In the genomic region with DNA sequence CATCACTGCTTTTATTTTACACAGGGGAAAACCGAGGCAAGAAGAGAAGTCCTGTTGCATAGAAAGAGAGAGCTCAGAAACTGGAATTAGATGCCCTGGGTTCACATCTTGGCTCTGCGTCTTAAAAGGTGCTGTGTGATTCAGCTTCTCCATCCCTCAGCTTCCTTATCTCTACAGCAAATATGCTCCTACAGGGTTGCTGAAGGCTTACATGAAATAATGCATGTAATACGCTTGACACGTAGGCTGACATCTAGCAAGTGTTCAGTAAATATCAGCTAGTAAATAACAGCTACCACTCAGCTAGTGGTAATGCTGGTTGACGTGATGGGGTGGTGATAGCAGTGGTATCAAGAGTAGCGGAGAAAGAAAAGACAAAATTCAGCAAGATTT, we compare ENCODE assay signal across 21 cellular contexts.
A peak's percentile ranks its signal among the peaks of the same experiment; 100 is the strongest.
DNase-seq lines count a peak whose midpoint lies in the region; ATAC-seq, FAIRE-seq and TF ChIP-seq lines count a peak whose summit lies in the region.
"Had no signal": no experiment of that assay in that cellular context is flagged by ENCODE, and none has a peak within 500 bp of the region (broad histone marks: within the 10 kb centered on the region; RNA-seq: fewer than 3 reads in every experiment).

No MANE protein-coding gene starts in this region.

- POLR2A ChIA-PET in A549 (lab: Yijun Ruan, JAX), result interaction anchor here (1.2 kb wide), 1 partner anchor 77 kb away, joined by 3 read pairs; a partner anchor contains a TSS

- H3K27me3 ChIP-seq in SJSA1 (replicated peaks) (no peaks in the 10 kb centered on the region), neural cell (ENCODE audit: insufficient read depth, low read depth, low read length) (no peaks in the 10 kb centered on the region)
- H3K27me3 ChIP-seq: BLaER1, MG63, Peyer's patch had no signal

- TF ChIP-seq EP300 in A549 (IDR thresholded peaks at IDR 0.05), result no peak
- no peak for TF ChIP-seq EP300 in neural cell (conservative IDR thresholded peaks at IDR 0.05; ENCODE audit: poor library complexity, severe bottlenecking)

- H3K4me3 ChIP-seq in A549, result no peak overlapping the region
- no peak overlapping the region for H3K4me3 ChIP-seq in SJSA1
- H3K4me3 ChIP-seq in neural cell (ENCODE audit: low read length), result no peak overlapping the region
- H3K4me3 ChIP-seq: BLaER1, GM23248, MG63, Peyer's patch, SK-N-MC had no signal

- peak in 1 of 2 experiments; percentile 16 for DNase-seq in A549 (ENCODE audit: low read depth in 1 of 2, low spot score in 1 of 2)
- no peak for DNase-seq in SJSA1 (ENCODE audit: low read depth in 1 of 2, low spot score in 2 of 2)
- DNase-seq in dermis blood vessel endothelial cell, result peak; percentile 25
- no peak for DNase-seq in stimulated activated naive CD8-positive, alpha-beta T cell treated with anti-CD3 and anti-CD28 coated beads, Interleukin-15, Interleukin-2, amounts not matched to agents 100 U/mL and 50 U/mL, for 24 hours
- no peak for DNase-seq in SKM-1 treated with dmso at 0.1 percent for 144 hours (lab: John Stamatoyannopoulos, UW; ENCODE audit: unreplicated experiment)
- no peak for DNase-seq in activated T-cell treated with anti-CD3 and anti-CD28 coated beads, Interleukin-2, amount 50 U/mL, for 4 hours
- DNase-seq: DMS153, GM23248, H9, KG1, NCI-H2029, NCI-H526 treated with DMSO at 0.1 percent for 48 hours, Peyer's patch, SHP77 treated with DMSO at 0.1 percent for 48 hours had no signal

- ATAC-seq in A549, result peak; percentile 4 to 37; a peak in 3 of 6 replicates
- ATAC-seq in stimulated activated naive CD8-positive, alpha-beta T cell treated with anti-CD3 and anti-CD28 coated beads, Interleukin-15, Interleukin-2, amounts not matched to agents 100 U/mL and 50 U/mL, for 24 hours, result no peak
- ATAC-seq in activated T-cell treated with anti-CD3 and anti-CD28 coated beads, Interleukin-2, amount 50 U/mL, for 4 hours, result no peak

- no peaks in the 10 kb centered on the region for H3K9me2 ChIP-seq in neural cell (ENCODE audit: insufficient read depth, low read length)

- H3K4me3 Mint-ChIP-seq in activated T-cell treated with anti-CD3 and anti-CD28 coated beads, Interleukin-2, amount 50 U/mL, for 4 hours, result no peak overlapping the region
- H3K4me3 Mint-ChIP-seq: CD4-positive, CD25-positive, alpha-beta regulatory T cell; H9 had no signal

- WGBS in A549 (ENCODE audit: missing lambda C conversion rate), result 40% methylated on average over 6 of the region's 6 CpGs

- no peak for TF ChIP-seq CTCF in A549 (IDR thresholded peaks at IDR 0.05)
- no peak for TF ChIP-seq CTCF in neural cell (IDR thresholded peaks at IDR 0.05; ENCODE audit: poor library complexity, severe bottlenecking)

- H3K27me3 Mint-ChIP-seq in activated T-cell treated with anti-CD3 and anti-CD28 coated beads, Interleukin-2, amount 50 U/mL, for 4 hours (ENCODE audit: low read depth), result no peaks in the 10 kb centered on the region

- no peaks in the 10 kb centered on the region for H4K20me1 ChIP-seq in neural cell (ENCODE audit: insufficient read depth)
- H4K20me1 ChIP-seq: BLaER1 had no signal

- TF ChIP-seq RAD21 in A549 (conservative IDR thresholded peaks at IDR 0.05 in 1 of 2, IDR thresholded peaks at IDR 0.05 in 1 of 2), result no peak
- TF ChIP-seq RAD21 in neural cell (conservative IDR thresholded peaks at IDR 0.05), result no peak

- H3K4me1 ChIP-seq in A549, result peaks cover 56% of the 10 kb centered on the region
- peaks cover 52% of the 10 kb centered on the region for H3K4me1 ChIP-seq in SJSA1 (replicated peaks)
- H3K4me1 ChIP-seq: BLaER1 had no signal

- no peaks in the 10 kb centered on the region for H3K36me3 Mint-ChIP-seq in activated T-cell treated with anti-CD3 and anti-CD28 coated beads, Interleukin-2, amount 50 U/mL, for 4 hours (ENCODE audit: insufficient read depth)
- H3K36me3 Mint-ChIP-seq: CD4-positive, CD25-positive, alpha-beta regulatory T cell had no signal

- peaks cover 5% of the 10 kb centered on the region for H3K4me1 Mint-ChIP-seq in activated T-cell treated with anti-CD3 and anti-CD28 coated beads, Interleukin-2, amount 50 U/mL, for 4 hours (ENCODE audit: low read depth)

- no peaks in the 10 kb centered on the region for H3K79me2 ChIP-seq in neural cell (replicated peaks; ENCODE audit: insufficient read depth, low read length)

- no peaks in the 10 kb centered on the region for H3K9me3 ChIP-seq in A549
- H3K9me3 ChIP-seq in SJSA1 (replicated peaks), result no peaks in the 10 kb centered on the region
- no peaks in the 10 kb centered on the region for H3K9me3 ChIP-seq in neural cell (ENCODE audit: low read length)
- H3K9me3 ChIP-seq: BLaER1, MG63, Peyer's patch had no signal

- peak overlapping the region; percentile 72 for H3K4me2 ChIP-seq in A549
- H3K4me2 ChIP-seq in neural cell (ENCODE audit: low read length), result no peak overlapping the region
- H3K4me2 ChIP-seq: BLaER1 had no signal

- no peaks in the 10 kb centered on the region for H3F3A ChIP-seq in neural cell (ENCODE audit: insufficient read depth, low read length, poor library complexity, severe bottlenecking)

- TF ChIP-seq POLR2A in A549 (IDR thresholded peaks at IDR 0.05; ENCODE audit: low read length), result no peak

- H3K36me3 ChIP-seq in SJSA1 (no peaks in the 10 kb centered on the region), neural cell (ENCODE audit: insufficient read depth, low read length) (no peaks in the 10 kb centered on the region)
- H3K36me3 ChIP-seq: BLaER1, MG63, Peyer's patch had no signal

- H3K27ac ChIP-seq in A549 (peak overlapping the region; percentile 4 to 60; a peak in 3 of 6 replicates), SJSA1 (peak overlapping the region; percentile 43; the same call in 1 of the 2 replicates), neural cell (ENCODE audit: low read length) (no peak overlapping the region)
- H3K27ac ChIP-seq: 22Rv1, BLaER1, GM23248, Peyer's patch, SK-N-MC had no signal

- H3K9me3 Mint-ChIP-seq in activated T-cell treated with anti-CD3 and anti-CD28 coated beads, Interleukin-2, amount 50 U/mL, for 4 hours, result no peaks in the 10 kb centered on the region
- H3K9me3 Mint-ChIP-seq: CD4-positive, CD25-positive, alpha-beta regulatory T cell; H9 had no signal

- no peak overlapping the region for H3K9ac ChIP-seq in neural cell (ENCODE audit: low read length)
- H3K9ac ChIP-seq: BLaER1, GM23248 had no signal

- FAIRE-seq in A549 (lab: Jason Lieb, UNC), result no peak
- FAIRE-seq: HTR-8/SVneo had no signal

- CTCF ChIA-PET in A549 (lab: Yijun Ruan, JAX), result interaction anchor here (1.0 kb wide), 2 partner anchors 9 to 160 kb away, joined by 3 to 4 read pairs; no protein-coding TSS in a partner anchor

- H2AFZ ChIP-seq in neural cell (ENCODE audit: low read depth, low read length), result no peak overlapping the region
- H2AFZ ChIP-seq: GM23248 had no signal

TF ChIP-seq in A549, 52 proteins besides CTCF, POLR2A, EP300 and RAD21:
- TF ChIP-seq MAZ (IDR thresholded peaks at IDR 0.05; ENCODE audit: borderline replicate concordance, low read depth, low read length) (no peak), CEBPB (IDR thresholded peaks at IDR 0.05) (0 out of 4 replicates have a peak, but pooled peaks of 1 of the 2 experiments have one; percentile 2)

TF ChIP-seq in neural cell, 6 proteins besides CTCF, POLR2A, EP300 and RAD21:
- TF ChIP-seq POLR2AphosphoS5 (IDR thresholded peaks at IDR 0.05) (peak; percentile 36), EZH2 (IDR thresholded peaks at IDR 0.05; ENCODE audit: borderline replicate concordance, insufficient read depth, low read length, poor library complexity, severe bottlenecking) (no peak)

Comparison
In these comparisons a context has a peak if more than half of its experiments do, and no peak if none do; other contexts are left out.
1. ATAC-seq: peak in A549 (2 of 2); none in stimulated activated naive CD8-positive, alpha-beta T cell treated with anti-CD3 and anti-CD28 coated beads, Interleukin-15, Interleukin-2, amounts not matched to agents 100 U/mL and 50 U/mL, for 24 hours (single experiment) and activated T-cell treated with anti-CD3 and anti-CD28 coated beads, Interleukin-2, amount 50 U/mL, for 4 hours (0 of 2).